Comparison of ENCODE assay signal across 26 cellular contexts in genomic region chr7:9100289-9100688, GRCh38.
"Had no signal": no experiment of that assay in that cellular context is flagged by ENCODE, and none has a peak within 500 bp of the region (broad histone marks: within the 10 kb centered on the region; RNA-seq: fewer than 3 reads in every experiment).

No MANE protein-coding gene starts in this region.

- H3K27me3 ChIP-seq: ascending aorta, breast epithelium, cardiac muscle cell, dorsolateral prefrontal cortex had no signal

- H3K27ac ChIP-seq: ascending aorta, breast epithelium, cardiac muscle cell, coronary artery, dorsolateral prefrontal cortex had no signal

- H3K4me1 ChIP-seq: ascending aorta, breast epithelium had no signal

- H3K36me3 ChIP-seq: ascending aorta, breast epithelium, cardiac muscle cell had no signal

- H3K9me3 ChIP-seq: ascending aorta had no signal

- H3K4me3 ChIP-seq: ascending aorta, breast epithelium, cardiac muscle cell, coronary artery, dorsolateral prefrontal cortex had no signal

- ATAC-seq: activated CD4-positive, alpha-beta T cell treated with anti-CD3 and anti-CD28 coated beads for 36 hours; activated naive CD4-positive, alpha-beta T cell treated with anti-CD3 and anti-CD28 coated beads, Interleukin-2, amount 50 U/mL, for 72 hours; activated T-cell treated with anti-CD3 and anti-CD28 coated beads, Interleukin-2, amount 50 U/mL, for 72 hours; esophagus mucosa had no signal

- DNase-seq: activated CD4-positive, alpha-beta memory T cell treated with anti-CD3 and anti-CD28 coated beads, Interleukin-2, amount 10 ng/mL, durations not matched to agents 7 days and 5 days; activated CD4-positive, alpha-beta T cell treated with anti-CD3 and anti-CD28 coated beads for 36 hours; activated CD4-positive, alpha-beta T cell treated with anti-CD3 and anti-CD28 coated beads, Interleukin-2, amount 10 ng/mL, durations not matched to agents 24 days and 14 days; activated CD4-positive, CD25-positive, alpha-beta regulatory T cell; activated CD4-positive, CD25-positive, alpha-beta regulatory T cell treated with anti-CD3 and anti-CD28 coated beads, Interleukin-2, amount 50 U/mL, for 72 hours; activated CD8-positive, alpha-beta memory T cell treated with anti-CD3 and anti-CD28 coated beads, Interleukin-2, amount 50 U/mL, for 48 hours; activated gamma-delta T cell; activated naive CD4-positive, alpha-beta T cell; activated naive CD4-positive, alpha-beta T cell treated with anti-CD3 and anti-CD28 coated beads, Interleukin-2, amount 10 ng/mL, durations not matched to agents 7 days and 5 days; activated naive CD8-positive, alpha-beta T cell treated with anti-CD3 and anti-CD28 coated beads, Interleukin-2, amount 10 ng/mL, durations not matched to agents 7 days and 5 days; activated T-cell treated with anti-CD3 and anti-CD28 coated beads for 4 hours; activated T-cell treated with anti-CD3 and anti-CD28 coated beads, Interleukin-2, amount 50 U/mL, for 24 hours; activated T-cell treated with anti-CD3 and anti-CD28 coated beads, Interleukin-2, amount 50 U/mL, for 72 hours; central memory CD4-positive, alpha-beta T cell; dorsolateral prefrontal cortex; effector memory CD4-positive, alpha-beta T cell; endodermal cell; foreskin fibroblast; head of caudate nucleus; T-helper 2 cell had no signal
